16 cellular contexts compared by ENCODE assay signal in genomic region chr17:1039119-1039507, GRCh38. TPM values are rescaled to one million over a fixed set of nuclear protein-coding genes. Genes with fewer than 3 reads are reported as not detected.
DNase-seq lines count a peak whose midpoint lies in the region; ATAC-seq and TF ChIP-seq lines count a peak whose summit lies in the region.
"Had no signal": no experiment of that assay in that cellular context is flagged by ENCODE, and none has a peak within 500 bp of the region (broad histone marks: within the 10 kb centered on the region; RNA-seq: fewer than 3 reads in every experiment).

No MANE protein-coding gene starts in this region.

- no peak overlapping the region for H3K27ac Mint-ChIP-seq in naive thymus-derived CD8-positive, alpha-beta T cell
- H3K27ac Mint-ChIP-seq: activated naive CD8-positive, alpha-beta T cell treated with anti-CD3 and anti-CD28 coated beads, Interleukin-2, amount 10 ng/mL, durations not matched to agents 7 days and 5 days; memory B cell had no signal

- H3K36me3 Mint-ChIP-seq in naive thymus-derived CD8-positive, alpha-beta T cell: peaks cover 0 to 3% (median 3%) of the 10 kb centered on the region in 3 donors

- 87% methylated on average over 16 of the region's 16 CpGs for WGBS in hepatocyte (ENCODE audit: low lambda C conversion rate, missing lambda C conversion rate)
- WGBS in psoas muscle, 3 donors: 39 to 62% (median 43%) methylated on average over 16 of the region's 16 CpGs

- H3K36me3 ChIP-seq in left ventricle myocardium inferior (peaks cover 27% of the 10 kb centered on the region), hepatocyte (replicated peaks; ENCODE audit: insufficient read depth, low read depth) (no peaks in the 10 kb centered on the region), psoas muscle (ENCODE audit: insufficient read depth in 1 of 2, low read depth in 1 of 2) (no peaks in the 10 kb centered on the region), upper lobe of right lung (peaks cover 10% of the 10 kb centered on the region)

- intact Hi-C loops in left ventricle myocardium inferior (cut with micrococcal nuclease) (no loop called here), Right ventricle myocardium superior (cut with DNase I) (no loop called here), psoas muscle (cut with DNase I) (no loop called here), upper lobe of right lung (cut with DNase I) (no loop called here)

- H2AFZ ChIP-seq in hepatocyte: no peak overlapping the region

- TF ChIP-seq CTCF in left ventricle myocardium inferior (IDR thresholded peaks at IDR 0.05; ENCODE audit: borderline replicate concordance): no peak
- TF ChIP-seq CTCF in hepatocyte (IDR thresholded peaks at IDR 0.05; ENCODE audit: poor library complexity): no peak
- no peak for TF ChIP-seq CTCF in psoas muscle (IDR thresholded peaks at IDR 0.05)
- TF ChIP-seq CTCF in upper lobe of right lung (IDR thresholded peaks at IDR 0.05): no peak

- peak overlapping the region; percentile 94 for H3K27ac ChIP-seq in left ventricle myocardium inferior (replicated peaks)
- H3K27ac ChIP-seq in hepatocyte: peak overlapping the region; percentile 65
- H3K27ac ChIP-seq in psoas muscle: peak overlapping the region; percentile 78
- H3K27ac ChIP-seq in upper lobe of right lung: peak overlapping the region; percentile 81

- no peaks in the 10 kb centered on the region for H3K79me2 ChIP-seq in hepatocyte

- H3K4me2 ChIP-seq in hepatocyte: no peak overlapping the region

- no peaks in the 10 kb centered on the region for H3K27me3 Mint-ChIP-seq in naive thymus-derived CD8-positive, alpha-beta T cell
- H3K27me3 Mint-ChIP-seq: activated naive CD8-positive, alpha-beta T cell treated with anti-CD3 and anti-CD28 coated beads, Interleukin-2, amount 10 ng/mL, durations not matched to agents 7 days and 5 days; memory B cell had no signal

- no peaks in the 10 kb centered on the region for H3K9me3 ChIP-seq in left ventricle myocardium inferior (replicated peaks)
- H3K9me3 ChIP-seq in hepatocyte (ENCODE audit: low read depth): no peaks in the 10 kb centered on the region
- no peaks in the 10 kb centered on the region for H3K9me3 ChIP-seq in psoas muscle
- no peaks in the 10 kb centered on the region for H3K9me3 ChIP-seq in upper lobe of right lung

- POLR2A ChIA-PET in naive thymus-derived CD8-positive, alpha-beta T cell (lab: Charles Lee): no interaction called here

- H3K4me3 Mint-ChIP-seq in naive thymus-derived CD8-positive, alpha-beta T cell: no peak overlapping the region
- H3K4me3 Mint-ChIP-seq: activated naive CD8-positive, alpha-beta T cell treated with anti-CD3 and anti-CD28 coated beads, Interleukin-2, amount 10 ng/mL, durations not matched to agents 7 days and 5 days; memory B cell had no signal

- peaks cover 0 to 14% (median 9%) of the 10 kb centered on the region in 4 donors for H3K4me1 Mint-ChIP-seq in naive thymus-derived CD8-positive, alpha-beta T cell
- H3K4me1 Mint-ChIP-seq: activated naive CD8-positive, alpha-beta T cell treated with anti-CD3 and anti-CD28 coated beads, Interleukin-2, amount 10 ng/mL, durations not matched to agents 7 days and 5 days had no signal

- H4K20me1 ChIP-seq in hepatocyte (ENCODE audit: insufficient read depth, poor library complexity, severe bottlenecking): no peaks in the 10 kb centered on the region

- no peaks in the 10 kb centered on the region for H3K9me3 Mint-ChIP-seq in naive thymus-derived CD8-positive, alpha-beta T cell
- H3K9me3 Mint-ChIP-seq: activated naive CD8-positive, alpha-beta T cell treated with anti-CD3 and anti-CD28 coated beads, Interleukin-2, amount 10 ng/mL, durations not matched to agents 7 days and 5 days; memory B cell had no signal

- ATAC-seq in Right ventricle myocardium superior (ENCODE audit: poor library complexity): no peak
- peak in 2 of 4 donors; percentile 3 to 6 for ATAC-seq in psoas muscle
- ATAC-seq in upper lobe of right lung: no peak
- ATAC-seq in naive thymus-derived CD8-positive, alpha-beta T cell: no peak

- DNase-seq in left ventricle myocardium inferior (no peak), Right ventricle myocardium superior (no peak), hepatocyte (ENCODE audit: low spot score) (no peak), psoas muscle (no peak), upper lobe of right lung (no peak), NCI-H510A (lab: John Stamatoyannopoulos, UW) (no peak), NCI-H748 treated with DMSO at 0.1 percent for 48 hours (lab: John Stamatoyannopoulos, UW) (no peak)
- DNase-seq in naive thymus-derived CD8-positive, alpha-beta T cell: no peak
- DNase-seq: activated CD4-positive, alpha-beta T cell treated with anti-CD3 and anti-CD28 coated beads for 48 hours; activated naive CD8-positive, alpha-beta T cell treated with anti-CD3 and anti-CD28 coated beads, Interleukin-2, amount 10 ng/mL, durations not matched to agents 7 days and 5 days; cerebellar nuclear complex; Karpas-422; NCI-H146; NCI-H774; stimulated activated CD8-positive, alpha-beta memory T cell treated with anti-CD3 and anti-CD28 coated beads, Interleukin-4, amount 100 ng/mL, for 48 hours had no signal

- H3K9me2 ChIP-seq in hepatocyte (replicated peaks; ENCODE audit: insufficient read depth): no peaks in the 10 kb centered on the region

- no peaks in the 10 kb centered on the region for H3K27me3 ChIP-seq in left ventricle myocardium inferior (ENCODE audit: low read depth)
- H3K27me3 ChIP-seq in hepatocyte: no peaks in the 10 kb centered on the region
- H3K27me3 ChIP-seq in psoas muscle (ENCODE audit: insufficient read depth in 3 of 3, low read length in 2 of 3): peaks cover 0 to 2% (median 0%) of the 10 kb centered on the region in 3 donors
- H3K27me3 ChIP-seq in upper lobe of right lung: no peaks in the 10 kb centered on the region

- H3K4me1 ChIP-seq in left ventricle myocardium inferior: peaks cover 82% of the 10 kb centered on the region
- peaks cover 10% of the 10 kb centered on the region for H3K4me1 ChIP-seq in hepatocyte (ENCODE audit: insufficient read depth)
- H3K4me1 ChIP-seq in psoas muscle: peaks cover 12% of the 10 kb centered on the region
- H3K4me1 ChIP-seq in upper lobe of right lung: peaks cover 20% of the 10 kb centered on the region

- H3K4me3 ChIP-seq in left ventricle myocardium inferior: peak overlapping the region; percentile 52
- no peak overlapping the region for H3K4me3 ChIP-seq in hepatocyte
- peak overlapping the region; percentile 58 for H3K4me3 ChIP-seq in psoas muscle
- H3K4me3 ChIP-seq in upper lobe of right lung: no peak overlapping the region

RNA-seq across cellular contexts. Expression of gene TIMM22, which starts 42.2 kb away (rescaled TPM):
- total RNA-seq in left ventricle myocardium inferior: 17.6 TPM
- 17.1 TPM for total RNA-seq in Right ventricle myocardium superior
- total RNA-seq in hepatocyte: 16.2 and 16.7 TPM in 2 replicates
- polyA plus RNA-seq in hepatocyte: 18.4 and 25.3 TPM in 2 replicates
- 10 to 100 TPM in 3 of 4 donors, 1 to 10 TPM in 1; 8.0 to 18.0 (median 12.4) TPM for total RNA-seq in psoas muscle
- 10 to 100 TPM; 14.9 to 27.2 (median 21.6) TPM for polyA plus RNA-seq in psoas muscle
- 10.7 TPM for total RNA-seq in upper lobe of right lung
- total RNA-seq in naive thymus-derived CD8-positive, alpha-beta T cell: 10 to 100 TPM; 14.5 to 15.9 TPM
- polyA plus RNA-seq in naive thymus-derived CD8-positive, alpha-beta T cell: 10 to 100 TPM; 20.8 to 25.2 (median 23.5) TPM

RNA-seq across cellular contexts. Expression of gene NXN, which starts 59.5 kb away (rescaled TPM):
- total RNA-seq in left ventricle myocardium inferior (13.8 TPM), Right ventricle myocardium superior (20.2 TPM), hepatocyte (55.0 and 58.7 TPM in 2 replicates), psoas muscle (10 to 100 TPM; 72.8 to 79.4 (median 74.1) TPM), upper lobe of right lung (57.3 TPM)
- polyA plus RNA-seq in hepatocyte (74.1 and 88.0 TPM in 2 replicates), psoas muscle (10 to 100 TPM; 33.4 to 92.5 (median 52.2) TPM)
- under 1 TPM; 0.49 to 0.70 TPM for total RNA-seq in naive thymus-derived CD8-positive, alpha-beta T cell
- under 1 TPM; 0.06 to 0.85 (median 0.07) TPM for polyA plus RNA-seq in naive thymus-derived CD8-positive, alpha-beta T cell

Comparison
In these comparisons a context has a peak if more than half of its experiments do, and no peak if none do; other contexts are left out.
1. H3K4me3 ChIP-seq: peak in left ventricle myocardium inferior (single experiment) and psoas muscle (single experiment); none in hepatocyte (single experiment) and upper lobe of right lung (single experiment).
2. Peak in every context shown above with its lines, with median percentiles within 50 percentile points of each other: H3K27ac ChIP-seq.